In the genomic region with DNA sequence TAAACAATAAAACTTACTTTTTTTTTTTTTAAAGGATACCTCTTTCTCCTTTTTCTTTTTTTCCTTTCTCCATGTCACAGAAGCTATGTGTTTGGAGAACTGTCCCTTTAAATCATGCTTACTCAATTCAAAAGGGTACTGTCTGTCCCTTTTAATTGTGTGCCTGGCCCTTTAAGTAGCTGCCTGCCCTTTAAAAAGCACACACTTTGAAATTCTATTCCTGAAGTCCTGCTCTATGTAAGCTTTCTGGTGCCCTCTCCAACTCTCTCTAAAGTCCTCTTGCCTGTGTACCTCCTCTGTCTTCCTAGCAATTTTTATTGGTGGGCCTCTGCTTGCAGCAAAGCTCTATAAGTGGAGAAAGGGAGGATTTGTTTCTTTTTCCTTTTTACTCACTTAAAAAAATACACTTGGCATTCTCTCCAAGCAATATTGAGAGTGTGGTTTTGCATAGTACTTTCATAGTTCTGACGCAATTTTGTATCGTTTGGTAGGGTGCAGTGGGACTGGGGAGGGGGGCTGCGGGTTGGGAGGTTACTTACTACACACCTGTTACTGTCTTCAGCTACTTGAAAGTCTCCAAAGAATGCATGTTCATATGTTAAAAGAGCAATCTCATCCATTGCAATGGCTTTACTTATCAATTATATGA, we compare ENCODE assay signal across 10 cellular contexts.
DNase-seq lines count a peak whose midpoint lies in the region; ATAC-seq, FAIRE-seq and TF ChIP-seq lines count a peak whose summit lies in the region.
"Had no signal": no experiment of that assay in that cellular context is flagged by ENCODE, and none has a peak within 500 bp of the region (broad histone marks: within the 10 kb centered on the region; RNA-seq: fewer than 3 reads in every experiment).

No MANE protein-coding gene starts in this region.

- no peak overlapping the region for H3K4me3 ChIP-seq in adipocyte (ENCODE audit: low read length)
- no peak overlapping the region for H3K4me3 ChIP-seq in kidney (ENCODE audit: low read length in 2 of 2)
- H3K4me3 ChIP-seq in effector memory CD4-positive, alpha-beta T cell (ENCODE audit: insufficient read depth, low read depth, low read length, poor library complexity, severe bottlenecking): no peak overlapping the region
- H3K4me3 ChIP-seq in esophagus squamous epithelium: no peak overlapping the region
- H3K4me3 ChIP-seq: PC-9 had no signal

- ATAC-seq in GM19438 (IDR thresholded peaks at IDR 0.05; ENCODE audit: low read depth, unreplicated experiment) (peak; percentile 59), HG02885 (IDR thresholded peaks at IDR 0.05; ENCODE audit: poor library complexity, unreplicated experiment) (peak; percentile 74)

- no peak for TF ChIP-seq POLR2A in esophagus squamous epithelium (IDR thresholded peaks at IDR 0.05)

- H3K9me3 ChIP-seq in adipocyte (ENCODE audit: control insufficient read depth, low read length): peaks cover 3% of the 10 kb centered on the region
- no peaks in the 10 kb centered on the region for H3K9me3 ChIP-seq in kidney (ENCODE audit: control insufficient read depth in 1 of 2, low read length in 2 of 2)
- H3K9me3 ChIP-seq in effector memory CD4-positive, alpha-beta T cell (ENCODE audit: control insufficient read depth, low read length): no peaks in the 10 kb centered on the region
- no peaks in the 10 kb centered on the region for H3K9me3 ChIP-seq in esophagus squamous epithelium

- TF ChIP-seq CTCF in GM13977 (IDR thresholded peaks at IDR 0.05; ENCODE audit: extremely low read depth, insufficient read depth, missing control alignments) (no peak), kidney (IDR thresholded peaks at IDR 0.05; ENCODE audit: borderline replicate concordance, extremely low read depth, insufficient read depth) (no peak), esophagus squamous epithelium (IDR thresholded peaks at IDR 0.05) (no peak)

- H3K27ac ChIP-seq in kidney (ENCODE audit: low read depth in 2 of 2, low read length in 2 of 2): no peak overlapping the region
- H3K27ac ChIP-seq in effector memory CD4-positive, alpha-beta T cell (ENCODE audit: insufficient read depth, low read length, poor library complexity, severe bottlenecking): no peak overlapping the region
- H3K27ac ChIP-seq in esophagus squamous epithelium: no peak overlapping the region
- H3K27ac ChIP-seq: PC-9 had no signal

- FAIRE-seq in kidney (lab: Jason Lieb, UNC): no peak

- intact Hi-C loops in kidney (cut with DNase I) (no loop called here), esophagus squamous epithelium (cut with DNase I) (no loop called here)

- WGBS in esophagus squamous epithelium, 2 donors: 31 to 42% methylated on average over 3 of the region's 3 CpGs

- H3K4me1 ChIP-seq in adipocyte (ENCODE audit: control insufficient read depth, insufficient read depth, low read length) (peaks cover 20% of the 10 kb centered on the region), kidney (ENCODE audit: control insufficient read depth in 1 of 2, insufficient read depth in 1 of 2, low read depth in 1 of 2, low read length in 2 of 2) (no peaks in the 10 kb centered on the region), esophagus squamous epithelium (no peaks in the 10 kb centered on the region)
- H3K4me1 ChIP-seq in effector memory CD4-positive, alpha-beta T cell (ENCODE audit: control insufficient read depth, insufficient read depth, low read length, poor library complexity, severe bottlenecking): no peaks in the 10 kb centered on the region

- H3K27me3 ChIP-seq in adipocyte (replicated peaks; ENCODE audit: control insufficient read depth, insufficient read depth, low read length): no peaks in the 10 kb centered on the region
- no peaks in the 10 kb centered on the region for H3K27me3 ChIP-seq in effector memory CD4-positive, alpha-beta T cell (replicated peaks; ENCODE audit: control insufficient read depth, insufficient read depth, low read length, poor library complexity, severe bottlenecking)
- no peaks in the 10 kb centered on the region for H3K27me3 ChIP-seq in esophagus squamous epithelium

- H3K9ac ChIP-seq in adipocyte (ENCODE audit: low read length) (no peak overlapping the region), kidney (ENCODE audit: low read length in 2 of 2) (no peak overlapping the region)

- H3K36me3 ChIP-seq in adipocyte (ENCODE audit: control insufficient read depth, insufficient read depth, low read length, severe bottlenecking): no peaks in the 10 kb centered on the region
- no peaks in the 10 kb centered on the region for H3K36me3 ChIP-seq in kidney (ENCODE audit: control insufficient read depth in 1 of 2, insufficient read depth in 2 of 2, low read length in 2 of 2)
- no peaks in the 10 kb centered on the region for H3K36me3 ChIP-seq in effector memory CD4-positive, alpha-beta T cell (ENCODE audit: control insufficient read depth, insufficient read depth, low read length)
- no peaks in the 10 kb centered on the region for H3K36me3 ChIP-seq in esophagus squamous epithelium

- DNase-seq in GM13977 (ENCODE audit: low spot score) (peak; percentile 22), adipocyte (ENCODE audit: low read depth) (peak; percentile 1), 8988T (no peak), kidney (no peak), esophagus squamous epithelium (lab: John Stamatoyannopoulos, UW) (no peak)
- DNase-seq in effector memory CD4-positive, alpha-beta T cell: no peak
- DNase-seq: PC-9, substantia nigra had no signal

- in situ Hi-C loops in GM13977 (cut with MboI; ENCODE audit: low pct_unique_long_range_greater_than_20kb, low sequenced_read_pairs, unreplicated experiment): no loop called here

Comparison
In these comparisons a context has a peak if more than half of its experiments do, and no peak if none do; other contexts are left out.
1. DNase-seq: peak in GM13977 (single experiment) and adipocyte (single experiment); none in 8988T (single experiment), kidney (single experiment), effector memory CD4-positive, alpha-beta T cell (0 of 3) and esophagus squamous epithelium (single experiment).